23 cellular contexts compared by ENCODE assay signal in the genomic region with DNA sequence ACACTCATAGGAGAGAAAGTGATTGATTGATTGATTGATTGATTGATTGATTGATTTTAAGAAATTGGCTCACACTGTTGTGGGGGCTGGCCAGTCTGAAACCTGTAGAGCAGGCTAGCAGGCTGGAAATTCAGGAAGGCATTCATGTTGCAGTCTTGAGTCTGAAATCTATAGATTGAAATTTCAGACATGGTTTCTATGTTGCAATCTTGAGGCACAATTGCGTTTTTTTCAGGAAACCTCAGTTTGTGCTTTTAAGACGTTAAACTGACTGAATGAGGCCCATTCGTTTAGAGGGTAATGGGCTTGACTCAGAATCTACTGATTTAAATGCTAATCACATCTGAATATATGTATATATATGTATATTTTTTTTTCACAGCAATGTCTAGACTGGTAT.
"Had no signal": no experiment of that assay in that cellular context is flagged by ENCODE, and none has a peak within 500 bp of the region (broad histone marks: within the 10 kb centered on the region; RNA-seq: fewer than 3 reads in every experiment).

No MANE protein-coding gene starts in this region.

- ATAC-seq: activated CD4-positive, CD25-positive, alpha-beta regulatory T cell treated with anti-CD3 and anti-CD28 coated beads, Interleukin-2, amount 50 U/mL, for 24 hours; activated CD8-positive, alpha-beta T cell treated with anti-CD3 and anti-CD28 coated beads, Interleukin-2, amount 10 ng/mL, durations not matched to agents 7 days and 5 days; activated naive CD8-positive, alpha-beta T cell treated with anti-CD3 and anti-CD28 coated beads, Interleukin-2, amount 50 U/mL, for 24 hours; activated T-cell treated with anti-CD3 and anti-CD28 coated beads, Interleukin-2, amount 50 U/mL, for 4 hours; lower lobe of right lung; natural killer cell; pancreas; sciatic nerve; stimulated activated effector memory CD8-positive, alpha-beta T cell treated with anti-CD3 and anti-CD28 coated beads, Interleukin-12 subunit alpha, Interleukin-12 subunit beta, amount 100 ng/mL, for 72 hours had no signal

- FAIRE-seq: keratinocyte, pancreas had no signal

- H3K4me1 ChIP-seq: lower lobe of right lung, pancreas, testis, upper lobe of left lung had no signal

- H3K27ac ChIP-seq: dorsolateral prefrontal cortex, lower lobe of right lung, pancreas, testis, upper lobe of left lung had no signal

- H3K4me2 ChIP-seq: smooth muscle cell had no signal

- DNase-seq: activated CD4-positive, alpha-beta T cell treated with anti-CD3 and anti-CD28 coated beads, Interleukin-2, amount 10 ng/mL, durations not matched to agents 7 days and 5 days; activated CD8-positive, alpha-beta T cell treated with anti-CD3 and anti-CD28 coated beads, Interleukin-2, amount 10 ng/mL, durations not matched to agents 7 days and 5 days; activated effector memory CD4-positive, alpha-beta T cell treated with Interleukin-2 at 50 U/mL for 16 hours; activated naive CD4-positive, alpha-beta T cell treated with anti-CD3 and anti-CD28 coated beads, Interleukin-2, amount 10 ng/mL, durations not matched to agents 7 days and 5 days; activated naive CD8-positive, alpha-beta T cell treated with anti-CD3 and anti-CD28 coated beads, Interleukin-2, amount 50 U/mL, for 24 hours; activated T-cell treated with anti-CD3 and anti-CD28 coated beads, Interleukin-2, amount 50 U/mL, for 4 hours; anterior cingulate cortex; caudate nucleus; dorsolateral prefrontal cortex; foreskin melanocyte; hypothalamus; lower lobe of right lung; natural killer cell; pancreas; stimulated activated CD4-positive, alpha-beta T cell treated with anti-CD3 and anti-CD28 coated beads, Interleukin-4, amount 100 ng/mL, for 24 hours; T1000; testis; upper lobe of left lung had no signal

- H3K9me3 ChIP-seq: lower lobe of right lung, pancreas, testis, upper lobe of left lung had no signal

- H3K4me3 ChIP-seq: dorsolateral prefrontal cortex, lower lobe of right lung, pancreas, smooth muscle cell, testis, upper lobe of left lung had no signal

- H3K27me3 ChIP-seq: dorsolateral prefrontal cortex, pancreas, testis, upper lobe of left lung had no signal
